21 cellular contexts compared by ENCODE assay signal in the genomic region with DNA sequence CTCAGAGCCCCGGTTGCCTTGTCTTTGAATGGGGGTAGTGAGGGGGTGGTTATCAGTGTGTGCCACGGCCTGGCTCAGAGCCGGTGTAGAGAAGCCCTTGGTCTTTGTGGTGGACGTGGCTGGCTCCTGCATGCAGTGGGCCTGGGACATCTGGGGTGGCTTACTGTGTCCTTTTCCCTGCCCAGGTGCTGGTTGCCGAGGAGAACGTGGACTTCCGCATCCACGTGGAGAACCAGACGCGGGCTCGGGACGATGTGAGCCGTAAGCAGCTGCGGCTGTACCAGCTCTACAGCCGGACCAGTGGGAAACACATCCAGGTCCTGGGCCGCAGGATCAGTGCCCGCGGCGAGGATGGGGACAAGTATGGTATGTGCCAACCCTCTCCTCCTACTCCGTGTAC.
"Had no signal": no experiment of that assay in that cellular context is flagged by ENCODE, and none has a peak within 500 bp of the region (broad histone marks: within the 10 kb centered on the region; RNA-seq: fewer than 3 reads in every experiment).

No MANE protein-coding gene starts in this region.

- H3K27ac ChIP-seq: SJSA1, SK-N-MC had no signal

- DNase-seq: Karpas-422, KG1, MG63, NCI-H1092, NCI-H1105 treated with DMSO at 0.1 percent for 48 hours, NCI-H1436, NCI-H187, NCI-H2029, NCI-H2081 treated with DMSO at 0.1 percent for 48 hours, NCI-H2171, NCI-H226, NCI-H446, NCI-H510A, NCI-H524 treated with DMSO at 0.1 percent for 48 hours, NCI-H69, NCI-H774, Right ventricle myocardium superior, RPMI8226, SIG-M5 had no signal

- H3K4me1 ChIP-seq: SJSA1 had no signal

- H3K36me3 ChIP-seq: SJSA1 had no signal

- H3K27me3 ChIP-seq: MG63, SJSA1 had no signal

- H3K4me3 ChIP-seq: MG63, SJSA1, SK-N-MC had no signal

- H3K9me3 ChIP-seq: MG63, SJSA1 had no signal
